In genomic region chr1:24108334-24109165, GRCh38 we compare ENCODE assay signal across 1 cellular context.
TF ChIP-seq lines count a peak whose summit lies in the region.

No MANE protein-coding gene starts in this region.

TF ChIP-seq in HepG2, 621 proteins besides CTCF, POLR2A, EP300 and RAD21 (continued from another document and continues in another):
- TF ChIP-seq, protein P1, sequence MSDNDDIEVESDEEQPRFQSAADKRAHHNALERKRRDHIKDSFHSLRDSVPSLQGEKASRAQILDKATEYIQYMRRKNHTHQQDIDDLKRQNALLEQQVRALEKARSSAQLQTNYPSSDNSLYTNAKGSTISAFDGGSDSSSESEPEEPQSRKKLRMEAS (IDR thresholded peaks at IDR 0.05) = peak; percentile 49; the same call in 1 of the 2 replicates
- no peak for TF ChIP-seq TOE1 (CRISPR knock-in tag; IDR thresholded peaks at IDR 0.05)
- peak; percentile 83 for TF ChIP-seq RARA (CRISPR knock-in tag; IDR thresholded peaks at IDR 0.05)
- TF ChIP-seq HNRNPL (IDR thresholded peaks at IDR 0.05; ENCODE audit: low read depth, low read length) = 0 out of 2 replicates have a peak, but pooled peaks have one; percentile 7
- TF ChIP-seq DPF2 (CRISPR knock-in tag; IDR thresholded peaks at IDR 0.05; ENCODE audit: borderline replicate concordance, low read depth) = no peak
- no peak for TF ChIP-seq WIZ (CRISPR knock-in tag; IDR thresholded peaks at IDR 0.05)
- TF ChIP-seq CBX1 (IDR thresholded peaks at IDR 0.05; ENCODE audit: low read depth) = peak; percentile 65
- peak; percentile 37; the same call in 1 of the 2 replicates for TF ChIP-seq SOX5 (CRISPR knock-in tag; IDR thresholded peaks at IDR 0.05; ENCODE audit: borderline replicate concordance)
- peak; percentile 46; the same call in 1 of the 2 replicates for TF ChIP-seq PITX1 (CRISPR knock-in tag; IDR thresholded peaks at IDR 0.05)
- TF ChIP-seq ZNF747 (CRISPR knock-in tag; IDR thresholded peaks at IDR 0.05; ENCODE audit: borderline replicate concordance) = 0 out of 2 replicates have a peak, but pooled peaks have one; percentile 44
- 0 out of 2 replicates have a peak, but pooled peaks have one; percentile 41 for TF ChIP-seq ELF1 (CRISPR knock-in tag; IDR thresholded peaks at IDR 0.05)
- TF ChIP-seq ZNF609 (CRISPR knock-in tag; IDR thresholded peaks at IDR 0.05; ENCODE audit: borderline replicate concordance) = peak; percentile 76
- no peak for TF ChIP-seq ZNF317 (CRISPR knock-in tag; IDR thresholded peaks at IDR 0.05)
- peak; percentile 42; the same call in 1 of the 2 replicates for TF ChIP-seq RBFOX2 (IDR thresholded peaks at IDR 0.05; ENCODE audit: low read depth, low read length)
- TF ChIP-seq MEIS1 (CRISPR knock-in tag; IDR thresholded peaks at IDR 0.05; ENCODE audit: borderline replicate concordance) = 0 out of 2 replicates have a peak, but pooled peaks have one; percentile 55
- TF ChIP-seq ZNF232 (CRISPR knock-in tag; IDR thresholded peaks at IDR 0.05; ENCODE audit: borderline replicate concordance) = no peak; the same call in 1 of the 2 replicates
- TF ChIP-seq ZBTB33 (CRISPR knock-in tag; IDR thresholded peaks at IDR 0.05) = 0 out of 2 replicates have a peak, but pooled peaks have one; percentile 25
- peak; percentile 64 for TF ChIP-seq YY1 (IDR thresholded peaks at IDR 0.05; ENCODE audit: insufficient read depth, insufficient replicate concordance, low read depth, low read length)
- TF ChIP-seq, protein P2, sequence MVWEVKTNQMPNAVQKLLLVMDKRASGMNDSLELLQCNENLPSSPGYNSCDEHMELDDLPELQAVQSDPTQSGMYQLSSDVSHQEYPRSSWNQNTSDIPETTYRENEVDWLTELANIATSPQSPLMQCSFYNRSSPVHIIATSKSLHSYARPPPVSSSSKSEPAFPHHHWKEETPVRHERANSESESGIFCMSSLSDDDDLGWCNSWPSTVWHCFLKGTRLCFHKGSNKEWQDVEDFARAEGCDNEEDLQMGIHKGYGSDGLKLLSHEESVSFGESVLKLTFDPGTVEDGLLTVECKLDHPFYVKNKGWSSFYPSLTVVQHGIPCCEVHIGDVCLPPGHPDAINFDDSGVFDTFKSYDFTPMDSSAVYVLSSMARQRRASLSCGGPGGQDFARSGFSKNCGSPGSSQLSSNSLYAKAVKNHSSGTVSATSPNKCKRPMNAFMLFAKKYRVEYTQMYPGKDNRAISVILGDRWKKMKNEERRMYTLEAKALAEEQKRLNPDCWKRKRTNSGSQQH (CRISPR knock-in tag; IDR thresholded peaks at IDR 0.05; ENCODE audit: low read depth) = no peak
- no peak for TF ChIP-seq CENPX (CRISPR knock-in tag; IDR thresholded peaks at IDR 0.05)
- TF ChIP-seq, protein P3, sequence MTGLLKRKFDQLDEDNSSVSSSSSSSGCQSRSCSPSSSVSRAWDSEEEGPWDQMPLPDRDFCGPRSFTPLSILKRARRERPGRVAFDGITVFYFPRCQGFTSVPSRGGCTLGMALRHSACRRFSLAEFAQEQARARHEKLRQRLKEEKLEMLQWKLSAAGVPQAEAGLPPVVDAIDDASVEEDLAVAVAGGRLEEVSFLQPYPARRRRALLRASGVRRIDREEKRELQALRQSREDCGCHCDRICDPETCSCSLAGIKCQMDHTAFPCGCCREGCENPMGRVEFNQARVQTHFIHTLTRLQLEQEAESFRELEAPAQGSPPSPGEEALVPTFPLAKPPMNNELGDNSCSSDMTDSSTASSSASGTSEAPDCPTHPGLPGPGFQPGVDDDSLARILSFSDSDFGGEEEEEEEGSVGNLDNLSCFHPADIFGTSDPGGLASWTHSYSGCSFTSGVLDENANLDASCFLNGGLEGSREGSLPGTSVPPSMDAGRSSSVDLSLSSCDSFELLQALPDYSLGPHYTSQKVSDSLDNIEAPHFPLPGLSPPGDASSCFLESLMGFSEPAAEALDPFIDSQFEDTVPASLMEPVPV (CRISPR knock-in tag; IDR thresholded peaks at IDR 0.05) = peak; percentile 46; the same call in 1 of the 2 replicates
- TF ChIP-seq PLRG1 (conservative IDR thresholded peaks at IDR 0.05) = no peak
- no peak for TF ChIP-seq HOXA7 (CRISPR knock-in tag; IDR thresholded peaks at IDR 0.05)
- TF ChIP-seq KDM3A (CRISPR knock-in tag; IDR thresholded peaks at IDR 0.05; ENCODE audit: low read depth) = peak; percentile 50
- TF ChIP-seq, protein P4, sequence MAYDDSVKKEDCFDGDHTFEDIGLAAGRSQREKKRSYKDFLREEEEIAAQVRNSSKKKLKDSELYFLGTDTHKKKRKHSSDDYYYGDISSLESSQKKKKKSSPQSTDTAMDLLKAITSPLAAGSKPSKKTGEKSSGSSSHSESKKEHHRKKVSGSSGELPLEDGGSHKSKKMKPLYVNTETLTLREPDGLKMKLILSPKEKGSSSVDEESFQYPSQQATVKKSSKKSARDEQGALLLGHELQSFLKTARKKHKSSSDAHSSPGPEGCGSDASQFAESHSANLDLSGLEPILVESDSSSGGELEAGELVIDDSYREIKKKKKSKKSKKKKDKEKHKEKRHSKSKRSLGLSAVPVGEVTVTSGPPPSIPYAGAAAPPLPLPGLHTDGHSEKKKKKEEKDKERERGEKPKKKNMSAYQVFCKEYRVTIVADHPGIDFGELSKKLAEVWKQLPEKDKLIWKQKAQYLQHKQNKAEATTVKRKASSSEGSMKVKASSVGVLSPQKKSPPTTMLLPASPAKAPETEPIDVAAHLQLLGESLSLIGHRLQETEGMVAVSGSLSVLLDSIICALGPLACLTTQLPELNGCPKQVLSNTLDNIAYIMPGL (CRISPR knock-in tag; IDR thresholded peaks at IDR 0.05; ENCODE audit: borderline replicate concordance in 1 of 2, low read depth in 1 of 2) = peak in 1 of 2 experiments; percentile 45; a peak in 1 of 4 replicates
- TF ChIP-seq LCORL (IDR thresholded peaks at IDR 0.05) = no peak
- peak; percentile 78 for TF ChIP-seq LCORL (CRISPR knock-in tag; IDR thresholded peaks at IDR 0.05)
- TF ChIP-seq ZNF556 (CRISPR knock-in tag; IDR thresholded peaks at IDR 0.05; ENCODE audit: borderline replicate concordance) = peak; percentile 13; the same call in 1 of the 2 replicates
- TF ChIP-seq RNF2 (conservative IDR thresholded peaks at IDR 0.05; ENCODE audit: low read depth) = peak; percentile 63; the same call in 1 of the 2 replicates
- TF ChIP-seq GFI1 (CRISPR knock-in tag; IDR thresholded peaks at IDR 0.05; ENCODE audit: borderline replicate concordance) = peak; percentile 34; the same call in 1 of the 2 replicates
- TF ChIP-seq ZNF138 (CRISPR knock-in tag; IDR thresholded peaks at IDR 0.05; ENCODE audit: low read depth) = peak; percentile 31; the same call in 1 of the 2 replicates
- TF ChIP-seq KDM6A (CRISPR knock-in tag; IDR thresholded peaks at IDR 0.05; ENCODE audit: low read depth) = peak; percentile 56; the same call in 1 of the 2 replicates
- no peak for TF ChIP-seq IRX3 (CRISPR knock-in tag; IDR thresholded peaks at IDR 0.05; ENCODE audit: borderline replicate concordance, low read depth)
- TF ChIP-seq ZFP90 (CRISPR knock-in tag; IDR thresholded peaks at IDR 0.05; ENCODE audit: borderline replicate concordance) = 0 out of 2 replicates have a peak, but pooled peaks have one; percentile 71
- no peak for TF ChIP-seq ADNP (CRISPR knock-in tag; IDR thresholded peaks at IDR 0.05)
- TF ChIP-seq, protein P5, sequence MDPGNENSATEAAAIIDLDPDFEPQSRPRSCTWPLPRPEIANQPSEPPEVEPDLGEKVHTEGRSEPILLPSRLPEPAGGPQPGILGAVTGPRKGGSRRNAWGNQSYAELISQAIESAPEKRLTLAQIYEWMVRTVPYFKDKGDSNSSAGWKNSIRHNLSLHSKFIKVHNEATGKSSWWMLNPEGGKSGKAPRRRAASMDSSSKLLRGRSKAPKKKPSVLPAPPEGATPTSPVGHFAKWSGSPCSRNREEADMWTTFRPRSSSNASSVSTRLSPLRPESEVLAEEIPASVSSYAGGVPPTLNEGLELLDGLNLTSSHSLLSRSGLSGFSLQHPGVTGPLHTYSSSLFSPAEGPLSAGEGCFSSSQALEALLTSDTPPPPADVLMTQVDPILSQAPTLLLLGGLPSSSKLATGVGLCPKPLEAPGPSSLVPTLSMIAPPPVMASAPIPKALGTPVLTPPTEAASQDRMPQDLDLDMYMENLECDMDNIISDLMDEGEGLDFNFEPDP (CRISPR knock-in tag; conservative IDR thresholded peaks at IDR 0.05) = no peak
- TF ChIP-seq ZNF160 (CRISPR knock-in tag; IDR thresholded peaks at IDR 0.05) = 0 out of 2 replicates have a peak, but pooled peaks have one; percentile 15
- TF ChIP-seq, protein P6, sequence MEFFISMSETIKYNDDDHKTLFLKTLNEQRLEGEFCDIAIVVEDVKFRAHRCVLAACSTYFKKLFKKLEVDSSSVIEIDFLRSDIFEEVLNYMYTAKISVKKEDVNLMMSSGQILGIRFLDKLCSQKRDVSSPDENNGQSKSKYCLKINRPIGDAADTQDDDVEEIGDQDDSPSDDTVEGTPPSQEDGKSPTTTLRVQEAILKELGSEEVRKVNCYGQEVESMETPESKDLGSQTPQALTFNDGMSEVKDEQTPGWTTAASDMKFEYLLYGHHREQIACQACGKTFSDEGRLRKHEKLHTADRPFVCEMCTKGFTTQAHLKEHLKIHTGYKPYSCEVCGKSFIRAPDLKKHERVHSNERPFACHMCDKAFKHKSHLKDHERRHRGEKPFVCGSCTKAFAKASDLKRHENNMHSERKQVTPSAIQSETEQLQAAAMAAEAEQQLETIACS (CRISPR knock-in tag; IDR thresholded peaks at IDR 0.05) = no peak
- TF ChIP-seq ZNF598 (CRISPR knock-in tag; IDR thresholded peaks at IDR 0.05; ENCODE audit: borderline replicate concordance) = peak; percentile 62; the same call in 1 of the 2 replicates
- no peak for TF ChIP-seq ZNF570 (CRISPR knock-in tag; IDR thresholded peaks at IDR 0.05; ENCODE audit: borderline replicate concordance)
- TF ChIP-seq, protein P7, sequence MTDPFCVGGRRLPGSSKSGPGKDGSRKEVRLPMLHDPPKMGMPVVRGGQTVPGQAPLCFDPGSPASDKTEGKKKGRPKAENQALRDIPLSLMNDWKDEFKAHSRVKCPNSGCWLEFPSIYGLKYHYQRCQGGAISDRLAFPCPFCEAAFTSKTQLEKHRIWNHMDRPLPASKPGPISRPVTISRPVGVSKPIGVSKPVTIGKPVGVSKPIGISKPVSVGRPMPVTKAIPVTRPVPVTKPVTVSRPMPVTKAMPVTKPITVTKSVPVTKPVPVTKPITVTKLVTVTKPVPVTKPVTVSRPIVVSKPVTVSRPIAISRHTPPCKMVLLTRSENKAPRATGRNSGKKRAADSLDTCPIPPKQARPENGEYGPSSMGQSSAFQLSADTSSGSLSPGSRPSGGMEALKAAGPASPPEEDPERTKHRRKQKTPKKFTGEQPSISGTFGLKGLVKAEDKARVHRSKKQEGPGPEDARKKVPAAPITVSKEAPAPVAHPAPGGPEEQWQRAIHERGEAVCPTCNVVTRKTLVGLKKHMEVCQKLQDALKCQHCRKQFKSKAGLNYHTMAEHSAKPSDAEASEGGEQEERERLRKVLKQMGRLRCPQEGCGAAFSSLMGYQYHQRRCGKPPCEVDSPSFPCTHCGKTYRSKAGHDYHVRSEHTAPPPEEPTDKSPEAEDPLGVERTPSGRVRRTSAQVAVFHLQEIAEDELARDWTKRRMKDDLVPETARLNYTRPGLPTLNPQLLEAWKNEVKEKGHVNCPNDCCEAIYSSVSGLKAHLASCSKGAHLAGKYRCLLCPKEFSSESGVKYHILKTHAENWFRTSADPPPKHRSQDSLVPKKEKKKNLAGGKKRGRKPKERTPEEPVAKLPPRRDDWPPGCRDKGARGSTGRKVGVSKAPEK (CRISPR knock-in tag; IDR thresholded peaks at IDR 0.05; ENCODE audit: borderline replicate concordance) = peak; percentile 86; the same call in 1 of the 2 replicates
